In the genomic region with DNA sequence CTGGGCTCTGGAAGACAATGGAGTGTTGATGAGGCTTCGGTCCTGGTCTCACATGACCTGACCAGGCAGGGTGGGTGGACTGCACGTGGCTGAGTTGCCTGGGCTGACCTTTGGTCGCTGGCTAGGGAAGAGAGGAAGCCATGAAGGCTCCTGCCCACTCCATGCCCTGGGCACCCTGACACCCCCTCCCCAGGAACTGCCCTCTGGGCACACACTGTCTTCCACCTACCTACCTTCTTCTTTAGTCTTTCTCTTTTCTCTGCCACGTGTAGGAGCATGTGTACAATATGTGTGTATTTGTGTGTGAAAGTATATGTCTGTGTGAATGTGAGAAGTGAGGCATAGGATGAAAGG, we compare ENCODE assay signal across 1 cellular context.
TF ChIP-seq lines count a peak whose summit lies in the region.

No MANE protein-coding gene starts in this region.

TF ChIP-seq in HepG2, 621 proteins besides CTCF, POLR2A, EP300 and RAD21 (continues in another document):
- TF ChIP-seq WIZ (CRISPR knock-in tag; IDR thresholded peaks at IDR 0.05), result no peak
- TF ChIP-seq, protein P1, sequence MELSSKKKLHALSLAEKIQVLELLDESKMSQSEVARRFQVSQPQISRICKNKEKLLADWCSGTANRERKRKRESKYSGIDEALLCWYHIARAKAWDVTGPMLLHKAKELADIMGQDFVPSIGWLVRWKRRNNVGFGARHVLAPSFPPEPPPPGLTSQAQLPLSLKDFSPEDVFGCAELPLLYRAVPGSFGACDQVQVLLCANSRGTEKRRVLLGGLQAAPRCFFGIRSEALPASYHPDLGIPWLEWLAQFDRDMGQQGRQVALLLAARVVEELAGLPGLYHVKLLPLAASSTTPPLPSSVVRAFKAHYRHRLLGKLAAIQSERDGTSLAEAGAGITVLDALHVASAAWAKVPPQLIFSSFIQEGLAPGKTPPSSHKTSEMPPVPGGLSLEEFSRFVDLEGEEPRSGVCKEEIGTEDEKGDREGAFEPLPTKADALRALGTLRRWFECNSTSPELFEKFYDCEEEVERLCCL (CRISPR knock-in tag; IDR thresholded peaks at IDR 0.05; ENCODE audit: borderline replicate concordance), result no peak
- no peak for TF ChIP-seq ZNF556 (CRISPR knock-in tag; IDR thresholded peaks at IDR 0.05; ENCODE audit: borderline replicate concordance)
- no peak for TF ChIP-seq ZNF101 (CRISPR knock-in tag; IDR thresholded peaks at IDR 0.05; ENCODE audit: borderline replicate concordance, low read depth)
- TF ChIP-seq YEATS2 (CRISPR knock-in tag; IDR thresholded peaks at IDR 0.05; ENCODE audit: borderline replicate concordance), result peak; percentile 57; the same call in 1 of the 2 replicates
- TF ChIP-seq, protein P2, sequence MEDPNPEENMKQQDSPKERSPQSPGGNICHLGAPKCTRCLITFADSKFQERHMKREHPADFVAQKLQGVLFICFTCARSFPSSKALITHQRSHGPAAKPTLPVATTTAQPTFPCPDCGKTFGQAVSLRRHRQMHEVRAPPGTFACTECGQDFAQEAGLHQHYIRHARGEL (CRISPR knock-in tag; IDR thresholded peaks at IDR 0.05), result no peak
- TF ChIP-seq KDM2A (CRISPR knock-in tag; IDR thresholded peaks at IDR 0.05; ENCODE audit: borderline replicate concordance, low read depth), result no peak
- 0 out of 2 replicates have a peak, but pooled peaks have one; percentile 38 for TF ChIP-seq NCOA2 (CRISPR knock-in tag; IDR thresholded peaks at IDR 0.05)
- peak; percentile 58; the same call in 1 of the 2 replicates for TF ChIP-seq ERF (CRISPR knock-in tag; IDR thresholded peaks at IDR 0.05)
- TF ChIP-seq, protein P3, sequence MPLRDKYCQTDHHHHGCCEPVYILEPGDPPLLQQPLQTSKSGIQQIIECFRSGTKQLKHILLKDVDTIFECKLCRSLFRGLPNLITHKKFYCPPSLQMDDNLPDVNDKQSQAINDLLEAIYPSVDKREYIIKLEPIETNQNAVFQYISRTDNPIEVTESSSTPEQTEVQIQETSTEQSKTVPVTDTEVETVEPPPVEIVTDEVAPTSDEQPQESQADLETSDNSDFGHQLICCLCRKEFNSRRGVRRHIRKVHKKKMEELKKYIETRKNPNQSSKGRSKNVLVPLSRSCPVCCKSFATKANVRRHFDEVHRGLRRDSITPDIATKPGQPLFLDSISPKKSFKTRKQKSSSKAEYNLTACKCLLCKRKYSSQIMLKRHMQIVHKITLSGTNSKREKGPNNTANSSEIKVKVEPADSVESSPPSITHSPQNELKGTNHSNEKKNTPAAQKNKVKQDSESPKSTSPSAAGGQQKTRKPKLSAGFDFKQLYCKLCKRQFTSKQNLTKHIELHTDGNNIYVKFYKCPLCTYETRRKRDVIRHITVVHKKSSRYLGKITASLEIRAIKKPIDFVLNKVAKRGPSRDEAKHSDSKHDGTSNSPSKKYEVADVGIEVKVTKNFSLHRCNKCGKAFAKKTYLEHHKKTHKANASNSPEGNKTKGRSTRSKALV (CRISPR knock-in tag; IDR thresholded peaks at IDR 0.05), result no peak
- TF ChIP-seq, protein P4, sequence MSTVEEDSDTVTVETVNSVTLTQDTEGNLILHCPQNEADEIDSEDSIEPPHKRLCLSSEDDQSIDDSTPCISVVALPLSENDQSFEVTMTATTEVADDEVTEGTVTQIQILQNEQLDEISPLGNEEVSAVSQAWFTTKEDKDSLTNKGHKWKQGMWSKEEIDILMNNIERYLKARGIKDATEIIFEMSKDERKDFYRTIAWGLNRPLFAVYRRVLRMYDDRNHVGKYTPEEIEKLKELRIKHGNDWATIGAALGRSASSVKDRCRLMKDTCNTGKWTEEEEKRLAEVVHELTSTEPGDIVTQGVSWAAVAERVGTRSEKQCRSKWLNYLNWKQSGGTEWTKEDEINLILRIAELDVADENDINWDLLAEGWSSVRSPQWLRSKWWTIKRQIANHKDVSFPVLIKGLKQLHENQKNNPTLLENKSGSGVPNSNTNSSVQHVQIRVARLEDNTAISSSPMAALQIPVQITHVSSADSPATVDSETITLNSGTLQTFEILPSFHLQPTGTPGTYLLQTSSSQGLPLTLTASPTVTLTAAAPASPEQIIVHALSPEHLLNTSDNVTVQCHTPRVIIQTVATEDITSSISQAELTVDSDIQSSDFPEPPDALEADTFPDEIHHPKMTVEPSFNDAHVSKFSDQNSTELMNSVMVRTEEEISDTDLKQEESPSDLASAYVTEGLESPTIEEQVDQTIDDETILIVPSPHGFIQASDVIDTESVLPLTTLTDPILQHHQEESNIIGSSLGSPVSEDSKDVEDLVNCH (CRISPR knock-in tag; IDR thresholded peaks at IDR 0.05), result no peak
- no peak for TF ChIP-seq GPN1 (CRISPR knock-in tag; IDR thresholded peaks at IDR 0.05; ENCODE audit: borderline replicate concordance)
- no peak for TF ChIP-seq ZNF260 (CRISPR knock-in tag; IDR thresholded peaks at IDR 0.05; ENCODE audit: borderline replicate concordance, low read depth)
- no peak for TF ChIP-seq ZNF598 (CRISPR knock-in tag; IDR thresholded peaks at IDR 0.05; ENCODE audit: borderline replicate concordance)
- no peak for TF ChIP-seq FOXP1 (IDR thresholded peaks at IDR 0.05)
- TF ChIP-seq FOXP1 (CRISPR knock-in tag; IDR thresholded peaks at IDR 0.05), result no peak
- TF ChIP-seq TOE1 (CRISPR knock-in tag; IDR thresholded peaks at IDR 0.05), result no peak
- TF ChIP-seq ZNF773 (CRISPR knock-in tag; IDR thresholded peaks at IDR 0.05; ENCODE audit: borderline replicate concordance), result no peak
- TF ChIP-seq RBFOX2 (IDR thresholded peaks at IDR 0.05; ENCODE audit: low read depth, low read length), result no peak
- peak; percentile 45; the same call in 1 of the 2 replicates for TF ChIP-seq ZNF225 (CRISPR knock-in tag; IDR thresholded peaks at IDR 0.05)
- TF ChIP-seq FOXC1 (CRISPR knock-in tag; IDR thresholded peaks at IDR 0.05; ENCODE audit: borderline replicate concordance), result no peak
- no peak for TF ChIP-seq CBX2 (IDR thresholded peaks at IDR 0.05; ENCODE audit: low read depth, low read length)
- TF ChIP-seq CBX2 (CRISPR knock-in tag; IDR thresholded peaks at IDR 0.05; ENCODE audit: low read depth), result 0 out of 2 replicates have a peak, but pooled peaks have one; percentile 39
- TF ChIP-seq ATF7 (IDR thresholded peaks at IDR 0.05), result no peak
- no peak for TF ChIP-seq ATF7 (CRISPR knock-in tag; IDR thresholded peaks at IDR 0.05)
- TF ChIP-seq ZNF451 (CRISPR knock-in tag; IDR thresholded peaks at IDR 0.05), result 0 out of 2 replicates have a peak, but pooled peaks have one; percentile 49
- TF ChIP-seq, protein P5, sequence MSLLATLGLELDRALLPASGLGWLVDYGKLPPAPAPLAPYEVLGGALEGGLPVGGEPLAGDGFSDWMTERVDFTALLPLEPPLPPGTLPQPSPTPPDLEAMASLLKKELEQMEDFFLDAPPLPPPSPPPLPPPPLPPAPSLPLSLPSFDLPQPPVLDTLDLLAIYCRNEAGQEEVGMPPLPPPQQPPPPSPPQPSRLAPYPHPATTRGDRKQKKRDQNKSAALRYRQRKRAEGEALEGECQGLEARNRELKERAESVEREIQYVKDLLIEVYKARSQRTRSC (CRISPR knock-in tag; IDR thresholded peaks at IDR 0.05; ENCODE audit: low read depth), result no peak
- TF ChIP-seq KDM1A (CRISPR knock-in tag; IDR thresholded peaks at IDR 0.05), result 0 out of 2 replicates have a peak, but pooled peaks have one; percentile 18
- TF ChIP-seq, protein P6, sequence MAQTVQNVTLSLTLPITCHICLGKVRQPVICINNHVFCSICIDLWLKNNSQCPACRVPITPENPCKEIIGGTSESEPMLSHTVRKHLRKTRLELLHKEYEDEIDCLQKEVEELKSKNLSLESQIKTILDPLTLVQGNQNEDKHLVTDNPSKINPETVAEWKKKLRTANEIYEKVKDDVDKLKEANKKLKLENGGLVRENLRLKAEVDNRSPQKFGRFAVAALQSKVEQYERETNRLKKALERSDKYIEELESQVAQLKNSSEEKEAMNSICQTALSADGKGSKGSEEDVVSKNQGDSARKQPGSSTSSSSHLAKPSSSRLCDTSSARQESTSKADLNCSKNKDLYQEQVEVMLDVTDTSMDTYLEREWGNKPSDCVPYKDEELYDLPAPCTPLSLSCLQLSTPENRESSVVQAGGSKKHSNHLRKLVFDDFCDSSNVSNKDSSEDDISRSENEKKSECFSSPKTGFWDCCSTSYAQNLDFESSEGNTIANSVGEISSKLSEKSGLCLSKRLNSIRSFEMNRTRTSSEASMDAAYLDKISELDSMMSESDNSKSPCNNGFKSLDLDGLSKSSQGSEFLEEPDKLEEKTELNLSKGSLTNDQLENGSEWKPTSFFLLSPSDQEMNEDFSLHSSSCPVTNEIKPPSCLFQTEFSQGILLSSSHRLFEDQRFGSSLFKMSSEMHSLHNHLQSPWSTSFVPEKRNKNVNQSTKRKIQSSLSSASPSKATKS (CRISPR knock-in tag; IDR thresholded peaks at IDR 0.05), result 0 out of 2 replicates have a peak, but pooled peaks have one; percentile 48
- TF ChIP-seq, protein P7, sequence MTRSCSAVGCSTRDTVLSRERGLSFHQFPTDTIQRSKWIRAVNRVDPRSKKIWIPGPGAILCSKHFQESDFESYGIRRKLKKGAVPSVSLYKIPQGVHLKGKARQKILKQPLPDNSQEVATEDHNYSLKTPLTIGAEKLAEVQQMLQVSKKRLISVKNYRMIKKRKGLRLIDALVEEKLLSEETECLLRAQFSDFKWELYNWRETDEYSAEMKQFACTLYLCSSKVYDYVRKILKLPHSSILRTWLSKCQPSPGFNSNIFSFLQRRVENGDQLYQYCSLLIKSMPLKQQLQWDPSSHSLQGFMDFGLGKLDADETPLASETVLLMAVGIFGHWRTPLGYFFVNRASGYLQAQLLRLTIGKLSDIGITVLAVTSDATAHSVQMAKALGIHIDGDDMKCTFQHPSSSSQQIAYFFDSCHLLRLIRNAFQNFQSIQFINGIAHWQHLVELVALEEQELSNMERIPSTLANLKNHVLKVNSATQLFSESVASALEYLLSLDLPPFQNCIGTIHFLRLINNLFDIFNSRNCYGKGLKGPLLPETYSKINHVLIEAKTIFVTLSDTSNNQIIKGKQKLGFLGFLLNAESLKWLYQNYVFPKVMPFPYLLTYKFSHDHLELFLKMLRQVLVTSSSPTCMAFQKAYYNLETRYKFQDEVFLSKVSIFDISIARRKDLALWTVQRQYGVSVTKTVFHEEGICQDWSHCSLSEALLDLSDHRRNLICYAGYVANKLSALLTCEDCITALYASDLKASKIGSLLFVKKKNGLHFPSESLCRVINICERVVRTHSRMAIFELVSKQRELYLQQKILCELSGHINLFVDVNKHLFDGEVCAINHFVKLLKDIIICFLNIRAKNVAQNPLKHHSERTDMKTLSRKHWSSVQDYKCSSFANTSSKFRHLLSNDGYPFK (CRISPR knock-in tag; IDR thresholded peaks at IDR 0.05; ENCODE audit: borderline replicate concordance), result no peak; the same call in 1 of the 2 replicates
- TF ChIP-seq HMG20B (CRISPR knock-in tag; conservative IDR thresholded peaks at IDR 0.05), result peak; percentile 42; the same call in 1 of the 2 replicates
- TF ChIP-seq, protein P8, sequence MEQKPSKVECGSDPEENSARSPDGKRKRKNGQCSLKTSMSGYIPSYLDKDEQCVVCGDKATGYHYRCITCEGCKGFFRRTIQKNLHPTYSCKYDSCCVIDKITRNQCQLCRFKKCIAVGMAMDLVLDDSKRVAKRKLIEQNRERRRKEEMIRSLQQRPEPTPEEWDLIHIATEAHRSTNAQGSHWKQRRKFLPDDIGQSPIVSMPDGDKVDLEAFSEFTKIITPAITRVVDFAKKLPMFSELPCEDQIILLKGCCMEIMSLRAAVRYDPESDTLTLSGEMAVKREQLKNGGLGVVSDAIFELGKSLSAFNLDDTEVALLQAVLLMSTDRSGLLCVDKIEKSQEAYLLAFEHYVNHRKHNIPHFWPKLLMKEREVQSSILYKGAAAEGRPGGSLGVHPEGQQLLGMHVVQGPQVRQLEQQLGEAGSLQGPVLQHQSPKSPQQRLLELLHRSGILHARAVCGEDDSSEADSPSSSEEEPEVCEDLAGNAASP (CRISPR knock-in tag; IDR thresholded peaks at IDR 0.05; ENCODE audit: borderline replicate concordance), result peak; percentile 92
- no peak for TF ChIP-seq KLF9 (CRISPR knock-in tag; IDR thresholded peaks at IDR 0.05; ENCODE audit: low read depth)
- TF ChIP-seq, protein P9, sequence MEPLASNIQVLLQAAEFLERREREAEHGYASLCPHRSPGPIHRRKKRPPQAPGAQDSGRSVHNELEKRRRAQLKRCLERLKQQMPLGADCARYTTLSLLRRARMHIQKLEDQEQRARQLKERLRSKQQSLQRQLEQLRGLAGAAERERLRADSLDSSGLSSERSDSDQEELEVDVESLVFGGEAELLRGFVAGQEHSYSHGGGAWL (CRISPR knock-in tag; IDR thresholded peaks at IDR 0.05), result peak; percentile 31; the same call in 1 of the 2 replicates
- TF ChIP-seq HNF4G (IDR thresholded peaks at IDR 0.05; ENCODE audit: borderline replicate concordance, low read depth, low read length), result peak; percentile 65; the same call in 1 of the 2 replicates
- TF ChIP-seq HNF4G (CRISPR knock-in tag; IDR thresholded peaks at IDR 0.05; ENCODE audit: borderline replicate concordance, low read depth), result no peak
- TF ChIP-seq SRF (IDR thresholded peaks at IDR 0.05; ENCODE audit: low read depth, low read length), result no peak
- no peak for TF ChIP-seq AKAP8 (CRISPR knock-in tag; IDR thresholded peaks at IDR 0.05)
- TF ChIP-seq NPAS2 (CRISPR knock-in tag; IDR thresholded peaks at IDR 0.05; ENCODE audit: borderline replicate concordance), result no peak
- no peak for TF ChIP-seq MTF2 (CRISPR knock-in tag; IDR thresholded peaks at IDR 0.05; ENCODE audit: borderline replicate concordance)
- TF ChIP-seq, protein P10, sequence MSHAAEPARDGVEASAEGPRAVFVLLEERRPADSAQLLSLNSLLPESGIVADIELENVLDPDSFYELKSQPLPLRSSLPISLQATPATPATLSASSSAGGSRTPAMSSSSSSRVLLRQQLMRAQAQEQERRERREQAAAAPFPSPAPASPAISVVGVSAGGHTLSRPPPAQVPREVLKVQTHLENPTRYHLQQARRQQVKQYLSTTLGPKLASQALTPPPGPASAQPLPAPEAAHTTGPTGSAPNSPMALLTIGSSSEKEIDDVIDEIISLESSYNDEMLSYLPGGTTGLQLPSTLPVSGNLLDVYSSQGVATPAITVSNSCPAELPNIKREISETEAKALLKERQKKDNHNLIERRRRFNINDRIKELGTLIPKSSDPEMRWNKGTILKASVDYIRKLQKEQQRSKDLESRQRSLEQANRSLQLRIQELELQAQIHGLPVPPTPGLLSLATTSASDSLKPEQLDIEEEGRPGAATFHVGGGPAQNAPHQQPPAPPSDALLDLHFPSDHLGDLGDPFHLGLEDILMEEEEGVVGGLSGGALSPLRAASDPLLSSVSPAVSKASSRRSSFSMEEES (CRISPR knock-in tag; IDR thresholded peaks at IDR 0.05), result peak; percentile 93
- TF ChIP-seq NFKB2 (CRISPR knock-in tag; IDR thresholded peaks at IDR 0.05; ENCODE audit: borderline replicate concordance), result peak; percentile 85; the same call in 1 of the 2 replicates
- no peak for TF ChIP-seq MLLT10 (CRISPR knock-in tag; IDR thresholded peaks at IDR 0.05)
- TF ChIP-seq MEIS2 (CRISPR knock-in tag; IDR thresholded peaks at IDR 0.05), result no peak
- TF ChIP-seq, protein P11, sequence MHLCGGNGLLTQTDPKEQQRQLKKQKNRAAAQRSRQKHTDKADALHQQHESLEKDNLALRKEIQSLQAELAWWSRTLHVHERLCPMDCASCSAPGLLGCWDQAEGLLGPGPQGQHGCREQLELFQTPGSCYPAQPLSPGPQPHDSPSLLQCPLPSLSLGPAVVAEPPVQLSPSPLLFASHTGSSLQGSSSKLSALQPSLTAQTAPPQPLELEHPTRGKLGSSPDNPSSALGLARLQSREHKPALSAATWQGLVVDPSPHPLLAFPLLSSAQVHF (CRISPR knock-in tag; IDR thresholded peaks at IDR 0.05), result no peak
- no peak for TF ChIP-seq ARNT2 (CRISPR knock-in tag; IDR thresholded peaks at IDR 0.05; ENCODE audit: low read depth)
- no peak for TF ChIP-seq ZNF607 (CRISPR knock-in tag; IDR thresholded peaks at IDR 0.05; ENCODE audit: borderline replicate concordance)
- no peak; the same call in 1 of the 2 replicates for TF ChIP-seq NRL (CRISPR knock-in tag; IDR thresholded peaks at IDR 0.05; ENCODE audit: borderline replicate concordance)
- TF ChIP-seq ZNF367 (CRISPR knock-in tag; IDR thresholded peaks at IDR 0.05; ENCODE audit: borderline replicate concordance), result no peak
- TF ChIP-seq ZNF329 (CRISPR knock-in tag; IDR thresholded peaks at IDR 0.05; ENCODE audit: low read depth), result no peak
